1 cellular context compared by ENCODE assay signal in the genomic region with DNA sequence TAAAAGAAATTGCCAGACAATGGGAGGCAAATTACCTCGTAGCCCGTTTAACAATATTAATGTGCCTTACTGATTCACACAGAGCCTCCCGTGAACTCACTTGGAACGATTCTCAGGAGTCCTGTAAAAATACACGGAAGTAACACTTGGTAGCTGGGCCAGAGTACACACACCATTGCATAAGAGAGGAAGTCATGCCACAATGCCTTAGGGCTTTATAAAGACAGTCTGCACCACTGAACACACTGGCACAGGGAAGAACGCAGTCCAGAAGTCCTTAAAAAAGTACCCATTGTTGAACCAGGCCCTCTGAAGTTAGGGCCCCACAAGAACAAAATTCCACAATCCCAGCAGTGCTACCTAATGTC.
TF ChIP-seq lines count a peak whose summit lies in the region.

No MANE protein-coding gene starts in this region.

TF ChIP-seq in HepG2, 621 proteins besides CTCF, POLR2A, EP300 and RAD21 (continued from another document and continues in another):
- TF ChIP-seq ZBTB43 (CRISPR knock-in tag; conservative IDR thresholded peaks at IDR 0.05) (no peak; the same call in 1 of the 2 replicates), ZNF34 (CRISPR knock-in tag; IDR thresholded peaks at IDR 0.05; ENCODE audit: borderline replicate concordance) (no peak), CHD4 (IDR thresholded peaks at IDR 0.05; ENCODE audit: borderline replicate concordance, low read length) (no peak), HNF1B (CRISPR knock-in tag; IDR thresholded peaks at IDR 0.05) (peak; percentile 35; the same call in 1 of the 2 replicates), SATB2 (CRISPR knock-in tag; IDR thresholded peaks at IDR 0.05) (no peak), ZNF782 (CRISPR knock-in tag; IDR thresholded peaks at IDR 0.05; ENCODE audit: borderline replicate concordance) (no peak), SALL1 (CRISPR knock-in tag; IDR thresholded peaks at IDR 0.05) (peak; percentile 68; the same call in 1 of the 2 replicates), PHB2 (IDR thresholded peaks at IDR 0.05; ENCODE audit: partially characterized antibody) (no peak), ZNF629 (CRISPR knock-in tag; conservative IDR thresholded peaks at IDR 0.05) (no peak), ZNF430 (CRISPR knock-in tag; IDR thresholded peaks at IDR 0.05) (no peak), CCDC6 (CRISPR knock-in tag; IDR thresholded peaks at IDR 0.05) (no peak), RBM39 (IDR thresholded peaks at IDR 0.05; ENCODE audit: low read depth, low read length, poor library complexity, severe bottlenecking) (no peak), KLF16 (CRISPR knock-in tag; IDR thresholded peaks at IDR 0.05) (no peak), RFX1 (IDR thresholded peaks at IDR 0.05) (no peak), SETDB1 (CRISPR knock-in tag; IDR thresholded peaks at IDR 0.05; ENCODE audit: borderline replicate concordance) (no peak), U2AF1 (optimal IDR thresholded peaks at IDR 0.05; ENCODE audit: low read depth, low read length) (no peak), GABPA (IDR thresholded peaks at IDR 0.05; ENCODE audit: low read depth, low read length) (no peak), GABPA (CRISPR knock-in tag; IDR thresholded peaks at IDR 0.05; ENCODE audit: low read depth) (peak; percentile 82), ZNF333 (CRISPR knock-in tag; IDR thresholded peaks at IDR 0.05; ENCODE audit: borderline replicate concordance) (no peak), NFKBIZ (CRISPR knock-in tag; IDR thresholded peaks at IDR 0.05) (no peak), HNRNPLL (IDR thresholded peaks at IDR 0.05; ENCODE audit: low read depth, low read length, poor library complexity, severe bottlenecking) (no peak), ZBTB34 (CRISPR knock-in tag; IDR thresholded peaks at IDR 0.05) (no peak), FOXO1 (CRISPR knock-in tag; IDR thresholded peaks at IDR 0.05) (peak; percentile 70; the same call in 1 of the 2 replicates), ZNF3 (CRISPR knock-in tag; IDR thresholded peaks at IDR 0.05) (no peak), KDM2A (CRISPR knock-in tag; IDR thresholded peaks at IDR 0.05; ENCODE audit: borderline replicate concordance, low read depth) (no peak), ZSCAN20 (CRISPR knock-in tag; IDR thresholded peaks at IDR 0.05; ENCODE audit: borderline replicate concordance) (peak; percentile 91; the same call in 1 of the 2 replicates), SP1 (IDR thresholded peaks at IDR 0.05) (no peak), SP1 (CRISPR knock-in tag; IDR thresholded peaks at IDR 0.05) (no peak), ZBTB3 (CRISPR knock-in tag; IDR thresholded peaks at IDR 0.05; ENCODE audit: borderline replicate concordance, low read depth) (no peak), ZNF446 (CRISPR knock-in tag; IDR thresholded peaks at IDR 0.05) (no peak), ZNF619 (CRISPR knock-in tag; IDR thresholded peaks at IDR 0.05) (no peak), BRCA1 (CRISPR knock-in tag; IDR thresholded peaks at IDR 0.05) (no peak), MXI1 (IDR thresholded peaks at IDR 0.05; ENCODE audit: borderline replicate concordance, low read depth, low read length) (peak; percentile 72; the same call in 2 of the 3 replicates), RBAK (CRISPR knock-in tag; IDR thresholded peaks at IDR 0.05) (no peak), ZNF33B (CRISPR knock-in tag; IDR thresholded peaks at IDR 0.05) (no peak), THAP9 (CRISPR knock-in tag; IDR thresholded peaks at IDR 0.05; ENCODE audit: borderline replicate concordance) (no peak), KDM1A (CRISPR knock-in tag; IDR thresholded peaks at IDR 0.05) (no peak), KLF11 (CRISPR knock-in tag; IDR thresholded peaks at IDR 0.05) (0 out of 2 replicates have a peak, but pooled peaks have one; percentile 48), XBP1 (CRISPR knock-in tag; IDR thresholded peaks at IDR 0.05) (no peak), ZSCAN22 (CRISPR knock-in tag; IDR thresholded peaks at IDR 0.05) (no peak), ZNF276 (CRISPR knock-in tag; IDR thresholded peaks at IDR 0.05; ENCODE audit: low read depth) (no peak), HIC2 (CRISPR knock-in tag; IDR thresholded peaks at IDR 0.05; ENCODE audit: low read depth) (peak; percentile 95), CCAR2 (optimal IDR thresholded peaks at IDR 0.05; ENCODE audit: low read depth, low read length) (no peak)
- TF ChIP-seq, protein P1, sequence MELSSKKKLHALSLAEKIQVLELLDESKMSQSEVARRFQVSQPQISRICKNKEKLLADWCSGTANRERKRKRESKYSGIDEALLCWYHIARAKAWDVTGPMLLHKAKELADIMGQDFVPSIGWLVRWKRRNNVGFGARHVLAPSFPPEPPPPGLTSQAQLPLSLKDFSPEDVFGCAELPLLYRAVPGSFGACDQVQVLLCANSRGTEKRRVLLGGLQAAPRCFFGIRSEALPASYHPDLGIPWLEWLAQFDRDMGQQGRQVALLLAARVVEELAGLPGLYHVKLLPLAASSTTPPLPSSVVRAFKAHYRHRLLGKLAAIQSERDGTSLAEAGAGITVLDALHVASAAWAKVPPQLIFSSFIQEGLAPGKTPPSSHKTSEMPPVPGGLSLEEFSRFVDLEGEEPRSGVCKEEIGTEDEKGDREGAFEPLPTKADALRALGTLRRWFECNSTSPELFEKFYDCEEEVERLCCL (CRISPR knock-in tag; IDR thresholded peaks at IDR 0.05; ENCODE audit: borderline replicate concordance), result no peak
- TF ChIP-seq, protein P2, sequence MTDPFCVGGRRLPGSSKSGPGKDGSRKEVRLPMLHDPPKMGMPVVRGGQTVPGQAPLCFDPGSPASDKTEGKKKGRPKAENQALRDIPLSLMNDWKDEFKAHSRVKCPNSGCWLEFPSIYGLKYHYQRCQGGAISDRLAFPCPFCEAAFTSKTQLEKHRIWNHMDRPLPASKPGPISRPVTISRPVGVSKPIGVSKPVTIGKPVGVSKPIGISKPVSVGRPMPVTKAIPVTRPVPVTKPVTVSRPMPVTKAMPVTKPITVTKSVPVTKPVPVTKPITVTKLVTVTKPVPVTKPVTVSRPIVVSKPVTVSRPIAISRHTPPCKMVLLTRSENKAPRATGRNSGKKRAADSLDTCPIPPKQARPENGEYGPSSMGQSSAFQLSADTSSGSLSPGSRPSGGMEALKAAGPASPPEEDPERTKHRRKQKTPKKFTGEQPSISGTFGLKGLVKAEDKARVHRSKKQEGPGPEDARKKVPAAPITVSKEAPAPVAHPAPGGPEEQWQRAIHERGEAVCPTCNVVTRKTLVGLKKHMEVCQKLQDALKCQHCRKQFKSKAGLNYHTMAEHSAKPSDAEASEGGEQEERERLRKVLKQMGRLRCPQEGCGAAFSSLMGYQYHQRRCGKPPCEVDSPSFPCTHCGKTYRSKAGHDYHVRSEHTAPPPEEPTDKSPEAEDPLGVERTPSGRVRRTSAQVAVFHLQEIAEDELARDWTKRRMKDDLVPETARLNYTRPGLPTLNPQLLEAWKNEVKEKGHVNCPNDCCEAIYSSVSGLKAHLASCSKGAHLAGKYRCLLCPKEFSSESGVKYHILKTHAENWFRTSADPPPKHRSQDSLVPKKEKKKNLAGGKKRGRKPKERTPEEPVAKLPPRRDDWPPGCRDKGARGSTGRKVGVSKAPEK (CRISPR knock-in tag; IDR thresholded peaks at IDR 0.05; ENCODE audit: borderline replicate concordance), result peak; percentile 69; the same call in 1 of the 2 replicates
- TF ChIP-seq, protein P3, sequence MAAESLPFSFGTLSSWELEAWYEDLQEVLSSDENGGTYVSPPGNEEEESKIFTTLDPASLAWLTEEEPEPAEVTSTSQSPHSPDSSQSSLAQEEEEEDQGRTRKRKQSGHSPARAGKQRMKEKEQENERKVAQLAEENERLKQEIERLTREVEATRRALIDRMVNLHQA (CRISPR knock-in tag; IDR thresholded peaks at IDR 0.05), result no peak
- TF ChIP-seq, protein P4, sequence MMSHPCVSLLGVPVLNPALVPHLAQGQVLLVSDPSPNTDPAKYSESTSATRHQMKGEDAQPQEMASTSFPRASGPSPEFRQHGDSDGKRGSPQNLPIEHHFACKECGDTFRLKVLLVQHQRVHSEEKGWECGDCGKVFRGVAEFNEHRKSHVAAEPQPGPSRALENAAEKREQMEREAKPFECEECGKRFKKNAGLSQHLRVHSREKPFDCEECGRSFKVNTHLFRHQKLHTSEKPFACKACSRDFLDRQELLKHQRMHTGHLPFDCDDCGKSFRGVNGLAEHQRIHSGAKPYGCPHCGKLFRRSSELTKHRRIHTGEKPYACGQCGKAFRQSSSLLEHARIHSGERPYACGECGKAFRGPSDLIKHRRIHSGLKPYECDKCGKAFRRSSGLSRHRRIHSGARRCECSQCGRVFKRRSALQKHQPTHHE (CRISPR knock-in tag; IDR thresholded peaks at IDR 0.05; ENCODE audit: borderline replicate concordance), result no peak
